Comparison of ENCODE assay signal across 17 cellular contexts in the genomic region with DNA sequence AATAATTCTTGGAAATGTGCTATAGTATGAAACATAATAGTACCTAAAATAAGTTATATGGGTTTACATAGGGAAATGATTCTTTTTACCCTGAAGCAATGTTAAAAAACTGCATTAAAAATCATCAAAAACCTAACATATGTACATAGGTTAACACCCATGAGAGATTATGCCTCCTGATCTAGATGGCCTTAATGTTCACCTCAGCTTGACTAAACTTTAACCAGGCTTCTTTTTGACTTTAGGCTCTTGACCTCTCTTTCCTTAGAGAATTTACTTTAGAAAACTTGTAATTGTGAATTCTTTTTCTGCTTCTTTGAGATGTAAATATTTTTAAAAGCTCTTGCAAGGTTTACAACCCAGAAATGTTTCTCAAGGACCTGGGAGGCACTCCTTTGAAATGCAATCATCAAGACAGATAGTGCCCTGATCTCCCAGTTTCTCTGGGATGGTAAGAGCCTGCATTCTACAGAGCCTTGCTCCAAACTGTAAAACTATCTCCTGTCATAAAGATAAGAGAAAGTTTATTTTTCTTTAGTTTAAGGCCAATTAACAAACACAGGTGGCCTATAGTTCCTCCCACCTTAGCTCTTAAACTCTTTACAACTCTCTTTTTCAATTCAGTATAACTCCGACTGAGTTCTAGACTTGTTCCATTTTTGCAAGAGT.
A peak's percentile ranks its signal among the peaks of the same experiment; 100 is the strongest.
DNase-seq lines count a peak whose midpoint lies in the region; ATAC-seq and TF ChIP-seq lines count a peak whose summit lies in the region.
"Had no signal": no experiment of that assay in that cellular context is flagged by ENCODE, and none has a peak within 500 bp of the region (broad histone marks: within the 10 kb centered on the region; RNA-seq: fewer than 3 reads in every experiment).

No MANE protein-coding gene starts in this region.

- no peak overlapping the region for H3K4me3 ChIP-seq in GM23338
- no peak overlapping the region for H3K4me3 ChIP-seq in PC-3 (ENCODE audit: low read length)
- H3K4me3 ChIP-seq in hepatocyte, result no peak overlapping the region
- no peak overlapping the region for H3K4me3 ChIP-seq in mucosa of descending colon
- H3K4me3 ChIP-seq: Peyer's patch had no signal

- H3K36me3 Mint-ChIP-seq in GM23338 (ENCODE audit: low read depth) (no peaks in the 10 kb centered on the region), T-helper 17 cell (ENCODE audit: low read depth) (no peaks in the 10 kb centered on the region)
- H3K36me3 Mint-ChIP-seq: CD4-positive, alpha-beta memory T cell had no signal

- WGBS in hepatocyte (ENCODE audit: low lambda C conversion rate, missing lambda C conversion rate), result 55% methylated on average over 1 of the region's 1 CpG

- H3K27me3 ChIP-seq in GM23338 (ENCODE audit: insufficient read depth) (peaks cover 26% of the 10 kb centered on the region), PC-3 (ENCODE audit: low read length) (no peaks in the 10 kb centered on the region), hepatocyte (no peaks in the 10 kb centered on the region)
- H3K27me3 ChIP-seq: Peyer's patch had no signal

- POLR2A ChIA-PET in PC-3 (lab: Charles Lee; ENCODE audit: unreplicated experiment), result no interaction called here

- H3K9me3 Mint-ChIP-seq in GM23338, result peaks cover 8% of the 10 kb centered on the region

- no peaks in the 10 kb centered on the region for H3K36me3 ChIP-seq in GM23338 (ENCODE audit: insufficient read depth)
- no peaks in the 10 kb centered on the region for H3K36me3 ChIP-seq in PC-3 (ENCODE audit: low read depth, low read length)
- H3K36me3 ChIP-seq in hepatocyte (replicated peaks; ENCODE audit: insufficient read depth, low read depth), result no peaks in the 10 kb centered on the region
- H3K36me3 ChIP-seq in mucosa of descending colon (ENCODE audit: low read depth), result no peaks in the 10 kb centered on the region
- H3K36me3 ChIP-seq: Peyer's patch had no signal

- BruUV-seq in PC-3 (replicated peaks; lab: Mats Ljungman, UMichigan), result no TSS peak

- intact Hi-C loops in PC-3 (cut with micrococcal nuclease) (loop anchor here (5.0 kb wide), 1 partner anchor 119 kb away; no protein-coding TSS in a partner anchor), mucosa of descending colon (cut with DNase I, micrococcal nuclease) (no loop called here)

- H3K27me3 Mint-ChIP-seq in GM23338 (ENCODE audit: insufficient read depth, low read depth, poor library complexity) (peaks cover 11% of the 10 kb centered on the region), T-helper 17 cell (no peaks in the 10 kb centered on the region)
- H3K27me3 Mint-ChIP-seq: CD4-positive, alpha-beta memory T cell had no signal

- H3K4me3 Mint-ChIP-seq in GM23338 (no peak overlapping the region), T-helper 17 cell (no peak overlapping the region)
- H3K4me3 Mint-ChIP-seq: CD4-positive, alpha-beta memory T cell had no signal

- no peak overlapping the region for H3K27ac Mint-ChIP-seq in GM23338
- H3K27ac Mint-ChIP-seq in T-helper 17 cell, result no peak overlapping the region
- H3K27ac Mint-ChIP-seq: CD4-positive, alpha-beta memory T cell had no signal

- no peaks in the 10 kb centered on the region for H3F3A ChIP-seq in GM23338 (replicated peaks; ENCODE audit: low read depth)
- no peaks in the 10 kb centered on the region for H3F3A ChIP-seq in PC-3 (ENCODE audit: low read length, unreplicated experiment)

- CTCF ChIA-PET in PC-3 (lab: Charles Lee), result no interaction called here

- H4K20me1 ChIP-seq in GM23338 (replicated peaks; ENCODE audit: insufficient read depth) (no peaks in the 10 kb centered on the region), PC-3 (ENCODE audit: low read length) (no peaks in the 10 kb centered on the region), hepatocyte (ENCODE audit: insufficient read depth, poor library complexity, severe bottlenecking) (no peaks in the 10 kb centered on the region)

- ATAC-seq in GM23338 (peak; percentile 58; the same call in 2 of the 3 replicates), PC-3 (peak; percentile 79), mucosa of descending colon (peak; percentile 98), GM19467 (IDR thresholded peaks at IDR 0.05; ENCODE audit: unreplicated experiment) (no peak), T-helper 17 cell (no peak), HG03095 (IDR thresholded peaks at IDR 0.05; ENCODE audit: unreplicated experiment) (no peak)
- ATAC-seq: Right ventricle myocardium inferior had no signal

- H3K4me2 ChIP-seq in GM23338 (no peak overlapping the region), PC-3 (ENCODE audit: low read length) (0 out of 2 replicates have a peak overlapping the region, but pooled peaks have one; percentile 6), hepatocyte (peak overlapping the region; percentile 32)

- H3K27ac ChIP-seq in GM23338 (ENCODE audit: low read depth), result no peak overlapping the region
- H3K27ac ChIP-seq in PC-3 (ENCODE audit: low read length), result no peak overlapping the region
- no peak overlapping the region for H3K27ac ChIP-seq in hepatocyte
- H3K27ac ChIP-seq: HL-60, Peyer's patch had no signal

- no peak overlapping the region for H2AFZ ChIP-seq in GM23338
- no peak overlapping the region for H2AFZ ChIP-seq in PC-3 (ENCODE audit: low read length)
- no peak overlapping the region for H2AFZ ChIP-seq in hepatocyte

- peak; percentile 42 for DNase-seq in GM23338 (ENCODE audit: low spot score)
- DNase-seq in PC-3, result no peak
- DNase-seq in hepatocyte (ENCODE audit: low spot score), result peak; percentile 23
- DNase-seq in mucosa of descending colon, result peak in 1 of 3 donors; percentile 53
- no peak for DNase-seq in T-helper 17 cell
- no peak for DNase-seq in DMS79 (lab: John Stamatoyannopoulos, UW)
- DNase-seq: CD4-positive, alpha-beta memory T cell; DMS79 treated with DMSO at 0.1 percent for 48 hours; NCI-H1048; NCI-H1436 treated with DMSO at 0.1 percent for 48 hours; NCI-H2029 treated with DMSO at 0.1 percent for 48 hours; NCI-H774; Peyer's patch had no signal

- TF ChIP-seq CTCF in GM23338 (conservative IDR thresholded peaks at IDR 0.05; ENCODE audit: low read depth in 2 of 2) (no peak), PC-3 (conservative IDR thresholded peaks at IDR 0.05; ENCODE audit: low read depth, low read length) (no peak), hepatocyte (IDR thresholded peaks at IDR 0.05; ENCODE audit: poor library complexity) (no peak), mucosa of descending colon (IDR thresholded peaks at IDR 0.05) (no peak)

- H3K79me2 ChIP-seq in GM23338 (replicated peaks; ENCODE audit: insufficient read depth) (no peaks in the 10 kb centered on the region), PC-3 (ENCODE audit: low read length) (no peaks in the 10 kb centered on the region), hepatocyte (no peaks in the 10 kb centered on the region)

- H3K9me3 ChIP-seq in PC-3 (ENCODE audit: low read length), result no peaks in the 10 kb centered on the region
- no peaks in the 10 kb centered on the region for H3K9me3 ChIP-seq in hepatocyte (ENCODE audit: low read depth)
- no peaks in the 10 kb centered on the region for H3K9me3 ChIP-seq in mucosa of descending colon
- no peaks in the 10 kb centered on the region for H3K9me3 ChIP-seq in T-helper 17 cell (ENCODE audit: control insufficient read depth, low read length, poor library complexity, severe bottlenecking)
- H3K9me3 ChIP-seq: Peyer's patch had no signal

- H3K9me2 ChIP-seq in GM23338 (ENCODE audit: insufficient read depth) (no peaks in the 10 kb centered on the region), PC-3 (replicated peaks; ENCODE audit: low read length) (no peaks in the 10 kb centered on the region), hepatocyte (replicated peaks; ENCODE audit: insufficient read depth) (no peaks in the 10 kb centered on the region)

- H3K9ac ChIP-seq in PC-3 (ENCODE audit: low read length), result no peak overlapping the region

- H3K4me1 Mint-ChIP-seq in GM23338 (peaks cover 2% of the 10 kb centered on the region; the same call in 1 of the 3 replicates), T-helper 17 cell (no peaks in the 10 kb centered on the region)
- H3K4me1 Mint-ChIP-seq: CD4-positive, alpha-beta memory T cell had no signal

- H3K4me1 ChIP-seq in GM23338 (ENCODE audit: insufficient read depth), result no peaks in the 10 kb centered on the region
- peaks cover 15% of the 10 kb centered on the region; the same call in 1 of the 2 replicates for H3K4me1 ChIP-seq in PC-3 (ENCODE audit: insufficient read depth, low read length)
- H3K4me1 ChIP-seq in hepatocyte (ENCODE audit: insufficient read depth), result no peaks in the 10 kb centered on the region
- peaks cover 9% of the 10 kb centered on the region for H3K4me1 ChIP-seq in mucosa of descending colon (ENCODE audit: low read depth)
- H3K4me1 ChIP-seq: Peyer's patch had no signal

TF ChIP-seq in GM23338, 12 proteins besides CTCF, POLR2A, EP300 and RAD21 (continues in another document):
- TF ChIP-seq, protein P1, sequence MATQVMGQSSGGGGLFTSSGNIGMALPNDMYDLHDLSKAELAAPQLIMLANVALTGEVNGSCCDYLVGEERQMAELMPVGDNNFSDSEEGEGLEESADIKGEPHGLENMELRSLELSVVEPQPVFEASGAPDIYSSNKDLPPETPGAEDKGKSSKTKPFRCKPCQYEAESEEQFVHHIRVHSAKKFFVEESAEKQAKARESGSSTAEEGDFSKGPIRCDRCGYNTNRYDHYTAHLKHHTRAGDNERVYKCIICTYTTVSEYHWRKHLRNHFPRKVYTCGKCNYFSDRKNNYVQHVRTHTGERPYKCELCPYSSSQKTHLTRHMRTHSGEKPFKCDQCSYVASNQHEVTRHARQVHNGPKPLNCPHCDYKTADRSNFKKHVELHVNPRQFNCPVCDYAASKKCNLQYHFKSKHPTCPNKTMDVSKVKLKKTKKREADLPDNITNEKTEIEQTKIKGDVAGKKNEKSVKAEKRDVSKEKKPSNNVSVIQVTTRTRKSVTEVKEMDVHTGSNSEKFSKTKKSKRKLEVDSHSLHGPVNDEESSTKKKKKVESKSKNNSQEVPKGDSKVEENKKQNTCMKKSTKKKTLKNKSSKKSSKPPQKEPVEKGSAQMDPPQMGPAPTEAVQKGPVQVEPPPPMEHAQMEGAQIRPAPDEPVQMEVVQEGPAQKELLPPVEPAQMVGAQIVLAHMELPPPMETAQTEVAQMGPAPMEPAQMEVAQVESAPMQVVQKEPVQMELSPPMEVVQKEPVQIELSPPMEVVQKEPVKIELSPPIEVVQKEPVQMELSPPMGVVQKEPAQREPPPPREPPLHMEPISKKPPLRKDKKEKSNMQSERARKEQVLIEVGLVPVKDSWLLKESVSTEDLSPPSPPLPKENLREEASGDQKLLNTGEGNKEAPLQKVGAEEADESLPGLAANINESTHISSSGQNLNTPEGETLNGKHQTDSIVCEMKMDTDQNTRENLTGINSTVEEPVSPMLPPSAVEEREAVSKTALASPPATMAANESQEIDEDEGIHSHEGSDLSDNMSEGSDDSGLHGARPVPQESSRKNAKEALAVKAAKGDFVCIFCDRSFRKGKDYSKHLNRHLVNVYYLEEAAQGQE (IDR thresholded peaks at IDR 0.05; ENCODE audit: unreplicated experiment), result no peak
- no peak for TF ChIP-seq ZNF331 (CRISPR knock-in tag; IDR thresholded peaks at IDR 0.05; ENCODE audit: low read depth)

Comparison
In these comparisons a context has a peak if more than half of its experiments do, and no peak if none do; other contexts are left out.
1. ATAC-seq: peak in GM23338 (single experiment), PC-3 (single experiment) and mucosa of descending colon (single experiment); none in GM19467 (single experiment), T-helper 17 cell (single experiment) and HG03095 (single experiment).
2. DNase-seq: peak in GM23338 (single experiment) and hepatocyte (single experiment); none in PC-3 (single experiment), T-helper 17 cell (0 of 3) and DMS79 (single experiment).